19 cellular contexts compared by ENCODE assay signal in genomic region chr3:62208385-62208784, GRCh38.
A peak's percentile ranks its signal among the peaks of the same experiment; 100 is the strongest.
DNase-seq lines count a peak whose midpoint lies in the region; ATAC-seq and TF ChIP-seq lines count a peak whose summit lies in the region.
"Had no signal": no experiment of that assay in that cellular context is flagged by ENCODE, and none has a peak within 500 bp of the region (broad histone marks: within the 10 kb centered on the region; RNA-seq: fewer than 3 reads in every experiment).

No MANE protein-coding gene starts in this region.

- no peak overlapping the region for H2BK15ac ChIP-seq in mesendoderm (replicated peaks; ENCODE audit: low read depth)

- no peak overlapping the region for H4K5ac ChIP-seq in mesendoderm (ENCODE audit: low read length)

- H3K27me3 ChIP-seq in mesendoderm (ENCODE audit: insufficient read depth, low read length, poor library complexity): no peaks in the 10 kb centered on the region
- H3K27me3 ChIP-seq: BE2C; BLaER1 treated with 17β-estradiol and CSF1 and Interleukin-3, amounts not matched to agents 10 nM and 100 nM had no signal

- no peaks in the 10 kb centered on the region for H3K27me3 Mint-ChIP-seq in WTC11 (ENCODE audit: low read depth)
- H3K27me3 Mint-ChIP-seq: CD4-positive, alpha-beta T cell; CD8-positive, alpha-beta memory T cell had no signal

- no peaks in the 10 kb centered on the region for H3K9me3 ChIP-seq in HEK293 (ENCODE audit: control insufficient read depth, insufficient read depth, low read depth, low read length)
- H3K9me3 ChIP-seq: A549; BE2C; BLaER1 treated with 17β-estradiol and CSF1 and Interleukin-3, amounts not matched to agents 10 nM and 100 nM; HAP-1 had no signal

- POLR2A ChIA-PET in HEK293 (lab: Yijun Ruan, JAX): no interaction called here
- POLR2A ChIA-PET in WTC11 (lab: Charles Lee): interaction anchor here (1.3 kb wide), 1 partner anchor 20 kb away, joined by 3 read pairs; no protein-coding TSS in a partner anchor

- TF ChIP-seq CTCF in HEK293 (tag by site-specific recombination; IDR thresholded peaks at IDR 0.05) (no peak), WTC11 (IDR thresholded peaks at IDR 0.05) (no peak)

- H2BK120ac ChIP-seq in mesendoderm (ENCODE audit: low read depth, low read length): no peak overlapping the region

- H4K8ac ChIP-seq in mesendoderm (ENCODE audit: low read depth, low read length): no peak overlapping the region

- H3K4me3 ChIP-seq in HEK293 (ENCODE audit: low read depth, low read length): no peak overlapping the region
- H3K4me3 ChIP-seq in mesendoderm (ENCODE audit: low read length): no peak overlapping the region
- H3K4me3 ChIP-seq: A549; BLaER1 treated with 17β-estradiol and CSF1 and Interleukin-3, amounts not matched to agents 10 nM and 100 nM; HAP-1 had no signal

- H3K79me1 ChIP-seq in mesendoderm (ENCODE audit: low read length): peaks cover 2% of the 10 kb centered on the region

- WGBS in mesendoderm (ENCODE audit: extremely low coverage, insufficient coverage, low lambda C conversion rate): no CpG with 5 or more reads among the region's 4 CpGs

- no peaks in the 10 kb centered on the region for H3K79me2 ChIP-seq in mesendoderm (ENCODE audit: control insufficient read depth, insufficient read depth, low read length)

- no peak overlapping the region for H3K23ac ChIP-seq in mesendoderm (ENCODE audit: low read length)

- peaks cover 8% of the 10 kb centered on the region for H3K4me1 Mint-ChIP-seq in WTC11
- H3K4me1 Mint-ChIP-seq: CD8-positive, alpha-beta memory T cell had no signal

- H2BK5ac ChIP-seq in mesendoderm (ENCODE audit: low read length): no peak overlapping the region

- H3K4me3 Mint-ChIP-seq in WTC11: no peak overlapping the region
- H3K4me3 Mint-ChIP-seq: CD14-positive monocyte; CD4-positive, alpha-beta T cell; CD8-positive, alpha-beta memory T cell had no signal

- CTCF ChIA-PET in HEK293 (lab: Yijun Ruan, JAX): interaction anchor here (0.7 kb wide), 1 partner anchor 339 kb away, joined by 3 read pairs; no protein-coding TSS in a partner anchor
- CTCF ChIA-PET in WTC11 (lab: Charles Lee): no interaction called here

- no peak overlapping the region for H3K18ac ChIP-seq in mesendoderm (ENCODE audit: low read length)

- no peak overlapping the region for H3K4me2 ChIP-seq in mesendoderm (ENCODE audit: low read length)
- H3K4me2 ChIP-seq: A549; BLaER1 treated with 17β-estradiol and CSF1 and Interleukin-3, amounts not matched to agents 10 nM and 100 nM had no signal

- H3K27ac Mint-ChIP-seq in WTC11: 0 out of 2 replicates have a peak overlapping the region, but pooled peaks have one; percentile 38
- H3K27ac Mint-ChIP-seq: CD14-positive monocyte; CD4-positive, alpha-beta T cell; CD8-positive, alpha-beta memory T cell had no signal

- H3K27ac ChIP-seq in HEK293 (ENCODE audit: extremely low read depth, low read depth, low read length) (no peak overlapping the region), mesendoderm (ENCODE audit: low read depth, low read length) (no peak overlapping the region)
- H3K27ac ChIP-seq: A549; BLaER1 treated with 17β-estradiol and CSF1 and Interleukin-3, amounts not matched to agents 10 nM and 100 nM had no signal

- H3K4ac ChIP-seq in mesendoderm (ENCODE audit: low read depth, low read length): no peak overlapping the region

- no peak overlapping the region for H2AK5ac ChIP-seq in mesendoderm (ENCODE audit: low read length)

- no peak for DNase-seq in WTC11 (ENCODE audit: low spot score)
- DNase-seq in mesendoderm: peak; percentile 53
- DNase-seq in MV-4-11 (lab: John Stamatoyannopoulos, UW): no peak
- DNase-seq: 8988T; ACHN; AML-193; BE2C; CD4-positive, alpha-beta T cell; CD8-positive, alpha-beta memory T cell; DMS79 treated with DMSO at 0.1 percent for 48 hours; GF-D8; GOT3 had no signal

- H3K9ac ChIP-seq in mesendoderm (ENCODE audit: low read length): no peak overlapping the region
- H3K9ac ChIP-seq: BLaER1 treated with 17β-estradiol and CSF1 and Interleukin-3, amounts not matched to agents 10 nM and 100 nM had no signal

- H3K4me1 ChIP-seq in HEK293 (ENCODE audit: control insufficient read depth, insufficient read depth, low read length) (peaks cover 4% of the 10 kb centered on the region; the same call in 1 of the 2 replicates), mesendoderm (ENCODE audit: control insufficient read depth, low read depth, low read length) (no peaks in the 10 kb centered on the region)
- H3K4me1 ChIP-seq: A549, HAP-1 had no signal

- no peaks in the 10 kb centered on the region for H3K9me3 Mint-ChIP-seq in WTC11
- H3K9me3 Mint-ChIP-seq: CD4-positive, alpha-beta T cell had no signal

- ATAC-seq in WTC11 (peak; percentile 71), HG02840 (IDR thresholded peaks at IDR 0.05; ENCODE audit: low FRiP score, unreplicated experiment) (no peak), GM19455 (IDR thresholded peaks at IDR 0.05; ENCODE audit: unreplicated experiment) (no peak)
- ATAC-seq: A549 had no signal

- H3K56ac ChIP-seq in mesendoderm (ENCODE audit: low read length): no peak overlapping the region

- H3K36me3 ChIP-seq in HEK293 (ENCODE audit: control insufficient read depth in 2 of 2, insufficient read depth in 1 of 2, low read length in 2 of 2) (peaks cover 0 to 12% of the 10 kb centered on the region in 2 experiments; a peak in 1 of 3 replicates), mesendoderm (ENCODE audit: control insufficient read depth, insufficient read depth, low read length) (no peaks in the 10 kb centered on the region)
- H3K36me3 ChIP-seq: BE2C, HAP-1 had no signal

- H3K36me3 Mint-ChIP-seq in WTC11: peaks cover 32% of the 10 kb centered on the region
- H3K36me3 Mint-ChIP-seq: CD14-positive monocyte; CD8-positive, alpha-beta memory T cell had no signal

TF ChIP-seq in HEK293, 187 proteins besides CTCF, POLR2A, EP300 and RAD21:
- no peak for TF ChIP-seq REST (tag by site-specific recombination; IDR thresholded peaks at IDR 0.05)
- peak; percentile 1; the same call in 1 of the 2 replicates for TF ChIP-seq ZIC2 (tag by site-specific recombination; IDR thresholded peaks at IDR 0.05)

TF ChIP-seq in WTC11, 78 proteins besides CTCF, POLR2A, EP300 and RAD21:
- TF ChIP-seq ARID4B (CRISPR knock-in tag; IDR thresholded peaks at IDR 0.05; ENCODE audit: borderline replicate concordance): no peak
- no peak for TF ChIP-seq ZBTB21 (CRISPR knock-in tag; IDR thresholded peaks at IDR 0.05; ENCODE audit: borderline replicate concordance)
- TF ChIP-seq ESRRA (CRISPR knock-in tag; IDR thresholded peaks at IDR 0.05; ENCODE audit: borderline replicate concordance): no peak
- no peak for TF ChIP-seq CREB1 (CRISPR knock-in tag; IDR thresholded peaks at IDR 0.05)
- TF ChIP-seq JAZF1 (CRISPR knock-in tag; IDR thresholded peaks at IDR 0.05): no peak
